In genomic region chr12:125983784-125984510, GRCh38 we compare ENCODE assay signal across 9 cellular contexts.
DNase-seq lines count a peak whose midpoint lies in the region; ATAC-seq, FAIRE-seq and TF ChIP-seq lines count a peak whose summit lies in the region.
"Had no signal": no experiment of that assay in that cellular context is flagged by ENCODE, and none has a peak within 500 bp of the region (broad histone marks: within the 10 kb centered on the region; RNA-seq: fewer than 3 reads in every experiment).

No MANE protein-coding gene starts in this region.

- no peaks in the 10 kb centered on the region for H3K9me3 ChIP-seq in mucosa of stomach (ENCODE audit: control insufficient read depth, low read length)
- H3K9me3 ChIP-seq in upper lobe of right lung = no peaks in the 10 kb centered on the region
- H3K9me3 ChIP-seq in CD4-positive, alpha-beta T cell (ENCODE audit: control insufficient read depth, low read length) = no peaks in the 10 kb centered on the region

- peaks cover 20% of the 10 kb centered on the region for H3K27me3 Mint-ChIP-seq in activated CD4-positive, alpha-beta T cell treated with anti-CD3 and anti-CD28 coated beads for 36 hours
- peaks cover 32% of the 10 kb centered on the region for H3K27me3 Mint-ChIP-seq in CD4-positive, alpha-beta T cell

- H3K4me1 ChIP-seq in mucosa of stomach (ENCODE audit: control insufficient read depth, insufficient read depth, low read length) = peaks cover 3% of the 10 kb centered on the region
- no peaks in the 10 kb centered on the region for H3K4me1 ChIP-seq in upper lobe of right lung

- H3K27ac Mint-ChIP-seq in activated CD4-positive, alpha-beta T cell treated with anti-CD3 and anti-CD28 coated beads for 36 hours = no peak overlapping the region
- H3K27ac Mint-ChIP-seq in CD4-positive, alpha-beta T cell = no peak overlapping the region
- H3K27ac Mint-ChIP-seq: activated naive CD8-positive, alpha-beta T cell had no signal

- H3K4me1 Mint-ChIP-seq in activated CD4-positive, alpha-beta T cell treated with anti-CD3 and anti-CD28 coated beads for 36 hours = peaks cover 4% of the 10 kb centered on the region
- H3K4me1 Mint-ChIP-seq in CD4-positive, alpha-beta T cell (ENCODE audit: low read depth) = no peaks in the 10 kb centered on the region

- CTCF ChIA-PET in activated CD4-positive, alpha-beta T cell treated with anti-CD3 and anti-CD28 coated beads for 36 hours (lab: Charles Lee) = no interaction called here
- CTCF ChIA-PET in CD4-positive, alpha-beta T cell (lab: Charles Lee) = no interaction called here

- peak overlapping the region; percentile 32 for H3K4me3 Mint-ChIP-seq in activated CD4-positive, alpha-beta T cell treated with anti-CD3 and anti-CD28 coated beads for 36 hours
- H3K4me3 Mint-ChIP-seq in CD4-positive, alpha-beta T cell = no peak overlapping the region
- H3K4me3 Mint-ChIP-seq: activated naive CD8-positive, alpha-beta T cell had no signal

- POLR2A ChIA-PET in activated CD4-positive, alpha-beta T cell treated with anti-CD3 and anti-CD28 coated beads for 36 hours (lab: Charles Lee) = no interaction called here
- POLR2A ChIA-PET in CD4-positive, alpha-beta T cell (lab: Charles Lee) = no interaction called here

- H3K9me3 Mint-ChIP-seq in activated CD4-positive, alpha-beta T cell treated with anti-CD3 and anti-CD28 coated beads for 36 hours (ENCODE audit: low read depth) = no peaks in the 10 kb centered on the region
- peaks cover 2% of the 10 kb centered on the region for H3K9me3 Mint-ChIP-seq in CD4-positive, alpha-beta T cell

- no peaks in the 10 kb centered on the region for H3K36me3 Mint-ChIP-seq in activated CD4-positive, alpha-beta T cell treated with anti-CD3 and anti-CD28 coated beads for 36 hours (ENCODE audit: low read depth)
- no peaks in the 10 kb centered on the region for H3K36me3 Mint-ChIP-seq in CD4-positive, alpha-beta T cell (ENCODE audit: low read depth)
- H3K36me3 Mint-ChIP-seq: activated naive CD8-positive, alpha-beta T cell had no signal

- DNase-seq in activated CD4-positive, alpha-beta T cell treated with anti-CD3 and anti-CD28 coated beads for 36 hours = peak; percentile 3
- DNase-seq in activated CD4-positive, alpha-beta T cell treated with anti-CD3 and anti-CD28 coated beads for 1 hour = no peak
- no peak for DNase-seq in epithelial cell of proximal tubule (ENCODE audit: low read depth)
- no peak for DNase-seq in upper lobe of right lung
- DNase-seq in CD4-positive, alpha-beta T cell = no peak
- DNase-seq in HK-2 (ENCODE audit: unreplicated experiment) = no peak
- DNase-seq in GM12891 (ENCODE audit: insufficient read length, low spot score) = no peak

- H3K9ac ChIP-seq in mucosa of stomach (ENCODE audit: low read length) = peak overlapping the region; percentile 17

- peaks cover 4% of the 10 kb centered on the region for H3K27me3 ChIP-seq in mucosa of stomach (ENCODE audit: control insufficient read depth, insufficient read depth, low read length)
- peaks cover 17% of the 10 kb centered on the region for H3K27me3 ChIP-seq in upper lobe of right lung
- peaks cover 10% of the 10 kb centered on the region for H3K27me3 ChIP-seq in CD4-positive, alpha-beta T cell (ENCODE audit: control insufficient read depth, insufficient read depth, low read length)

- H3K36me3 ChIP-seq in mucosa of stomach (ENCODE audit: control insufficient read depth, insufficient read depth, low read length) (no peaks in the 10 kb centered on the region), upper lobe of right lung (no peaks in the 10 kb centered on the region)

- no peak overlapping the region for H3K27ac ChIP-seq in upper lobe of right lung
- no peak overlapping the region for H3K27ac ChIP-seq in CD4-positive, alpha-beta T cell (ENCODE audit: low read depth, low read length)

- TF ChIP-seq CTCF in epithelial cell of proximal tubule (conservative IDR thresholded peaks at IDR 0.05; ENCODE audit: low read depth, low read length) (no peak), upper lobe of right lung (IDR thresholded peaks at IDR 0.05) (no peak)
- no peak for TF ChIP-seq CTCF in CD4-positive, alpha-beta T cell (IDR thresholded peaks at IDR 0.05)

- ATAC-seq in activated CD4-positive, alpha-beta T cell treated with anti-CD3 and anti-CD28 coated beads for 36 hours = no peak
- peak; percentile 21 for ATAC-seq in upper lobe of right lung
- ATAC-seq in CD4-positive, alpha-beta T cell (ENCODE audit: poor library complexity) = no peak

- intact Hi-C loops in activated CD4-positive, alpha-beta T cell treated with anti-CD3 and anti-CD28 coated beads for 36 hours (cut with DNase I, micrococcal nuclease) = no loop called here
- intact Hi-C loops in upper lobe of right lung (cut with DNase I) = no loop called here
- intact Hi-C loops in CD4-positive, alpha-beta T cell (cut with DNase I, micrococcal nuclease) = no loop called here

- no peak for TF ChIP-seq POLR2A in GM12891 (IDR thresholded peaks at IDR 0.05; ENCODE audit: low read depth, low read length)

- no peak for FAIRE-seq in GM12891 (lab: Jason Lieb, UNC)

- H3K4me3 ChIP-seq in epithelial cell of proximal tubule (ENCODE audit: low read depth, low read length) = peak overlapping the region; percentile 68
- no peak overlapping the region for H3K4me3 ChIP-seq in mucosa of stomach (ENCODE audit: low read length)
- H3K4me3 ChIP-seq in upper lobe of right lung = peak overlapping the region; percentile 44

TF ChIP-seq in GM12891, 5 proteins besides CTCF, POLR2A, EP300 and RAD21:
- TF ChIP-seq POU2F2 (IDR thresholded peaks at IDR 0.05; ENCODE audit: low read depth, low read length) (no peak), PAX5 (IDR thresholded peaks at IDR 0.05; ENCODE audit: insufficient read depth, low read length, severe bottlenecking) (no peak), TAF1 (IDR thresholded peaks at IDR 0.05; ENCODE audit: low read depth, low read length) (no peak), SPI1 (IDR thresholded peaks at IDR 0.05; ENCODE audit: low read depth, low read length) (no peak), POLR2AphosphoS5 (IDR thresholded peaks at IDR 0.05; ENCODE audit: low read depth, low read length) (no peak)
